7 cellular contexts compared by ENCODE assay signal in the genomic region with DNA sequence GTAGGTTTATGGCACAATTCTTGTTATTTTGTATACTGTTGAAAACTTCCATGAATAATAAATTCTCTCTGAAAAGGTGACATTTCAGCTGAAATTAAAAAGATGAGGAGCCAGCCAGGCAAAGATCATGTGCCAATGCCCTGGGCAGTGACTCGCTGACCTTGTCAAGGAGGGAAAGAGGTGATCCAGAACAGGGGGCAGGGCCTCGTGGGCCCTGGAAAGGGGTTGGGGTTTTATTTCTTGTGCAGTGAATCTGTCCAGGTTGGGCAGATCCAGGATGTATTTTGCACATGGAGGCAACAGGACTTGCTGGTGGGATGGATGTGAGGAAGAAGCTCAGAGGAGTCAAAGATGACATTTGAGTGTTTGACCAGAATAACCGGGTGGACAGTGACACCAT. TPM values are rescaled to one million over a fixed set of nuclear protein-coding genes. Genes with fewer than 3 reads are reported as not detected.
"Had no signal": no experiment of that assay in that cellular context is flagged by ENCODE, and none has a peak within 500 bp of the region (broad histone marks: within the 10 kb centered on the region; RNA-seq: fewer than 3 reads in every experiment).

No MANE protein-coding gene starts in this region.

RNA-seq across cellular contexts. Expression of gene ANTXRL, which starts 31.6 kb away (rescaled TPM):
- total RNA-seq: activated B cell treated with CpG ODN at 0.5 μM for 24 hours; activated CD8-positive, alpha-beta T cell treated with anti-CD3 and anti-CD28 coated beads, Interleukin-2, amount 10 ng/mL, durations not matched to agents 7 days and 5 days; activated T-cell treated with anti-CD3 and anti-CD28 coated beads, Interleukin-2, amount 50 U/mL, for 4 hours; MCF 10A; Right ventricle myocardium superior had no signal
- polyA plus RNA-seq: aorta, IgD-negative memory B cell had no signal
